21 cellular contexts compared by ENCODE assay signal in the genomic region with DNA sequence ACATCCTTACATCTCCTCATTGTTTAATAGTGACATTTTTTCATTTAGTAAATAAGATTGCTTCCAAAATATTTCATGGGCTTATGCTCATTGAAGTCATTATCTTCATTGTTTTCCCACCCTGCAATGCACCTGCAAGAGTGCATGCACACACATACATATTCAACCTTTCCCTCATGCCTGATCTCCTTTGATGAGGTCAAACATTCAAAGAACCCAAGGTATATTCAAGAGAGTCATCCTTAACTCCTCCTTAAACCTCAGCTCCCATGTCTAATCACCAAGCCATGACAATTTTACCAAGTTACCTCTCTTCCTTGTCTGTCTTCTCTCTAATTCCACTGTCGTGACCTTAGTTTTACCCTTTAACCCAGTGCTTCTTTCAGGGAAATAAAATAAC. TPM values are rescaled to one million over a fixed set of nuclear protein-coding genes. Genes with fewer than 3 reads are reported as not detected.
DNase-seq lines count a peak whose midpoint lies in the region; ATAC-seq, FAIRE-seq and TF ChIP-seq lines count a peak whose summit lies in the region.
"Had no signal": no experiment of that assay in that cellular context is flagged by ENCODE, and none has a peak within 500 bp of the region (broad histone marks: within the 10 kb centered on the region; RNA-seq: fewer than 3 reads in every experiment).

No MANE protein-coding gene starts in this region.

- peak overlapping the region; percentile 99 for H3K27ac Mint-ChIP-seq in activated naive CD4-positive, alpha-beta T cell treated with anti-CD3 and anti-CD28 coated beads for 36 hours
- H3K27ac Mint-ChIP-seq in central memory CD8-positive, alpha-beta T cell (ENCODE audit: low read depth) = peak overlapping the region; percentile 90
- H3K27ac Mint-ChIP-seq in stimulated activated naive CD8-positive, alpha-beta T cell treated with anti-CD3 and anti-CD28 coated beads, Interleukin-15, Interleukin-2, amounts not matched to agents 100 ng/mL and 50 ng/mL, for 24 hours = peak overlapping the region; percentile 96
- H3K27ac Mint-ChIP-seq: mesothelial cell of epicardium; T-helper 2 cell treated with Interferon-gamma antibody and Interleukin-4, amounts not matched to agents 5 μg/mL and 100 μg/mL, for 36 hours had no signal

- no peaks in the 10 kb centered on the region for H3K27me3 Mint-ChIP-seq in activated naive CD4-positive, alpha-beta T cell treated with anti-CD3 and anti-CD28 coated beads for 36 hours (ENCODE audit: low read depth)
- H3K27me3 Mint-ChIP-seq in central memory CD8-positive, alpha-beta T cell = no peaks in the 10 kb centered on the region
- no peaks in the 10 kb centered on the region for H3K27me3 Mint-ChIP-seq in stimulated activated naive CD8-positive, alpha-beta T cell treated with anti-CD3 and anti-CD28 coated beads, Interleukin-15, Interleukin-2, amounts not matched to agents 100 ng/mL and 50 ng/mL, for 24 hours

- intact Hi-C loops in activated naive CD4-positive, alpha-beta T cell treated with anti-CD3 and anti-CD28 coated beads for 36 hours (cut with micrococcal nuclease) = no loop called here
- intact Hi-C loops in ovary (cut with DNase I) = loop anchor here (5.0 to 10.0 kb wide), 3 partner anchors 54 to 59 kb away; partner anchors contain the start of gene HIVEP2 (in 3 of the 4)

- no peak for DNase-seq in activated naive CD4-positive, alpha-beta T cell treated with anti-CD3 and anti-CD28 coated beads for 36 hours
- no peak for DNase-seq in activated naive CD4-positive, alpha-beta T cell (lab: John Stamatoyannopoulos, UW)
- no peak for DNase-seq in central memory CD8-positive, alpha-beta T cell (ENCODE audit: low spot score in 2 of 2)
- DNase-seq in foreskin keratinocyte = no peak
- DNase-seq in ovary = no peak
- DNase-seq in RCC 7860 (ENCODE audit: low spot score) = no peak
- DNase-seq: activated gamma-delta T cell, DMS79 treated with DMSO at 0.1 percent for 48 hours, erythroblast, foreskin fibroblast, left ventricle myocardium inferior, NCI-H69 had no signal

- H3K27ac ChIP-seq in KOPT-K1 (ENCODE audit: low read depth, low read length, poor library complexity, severe bottlenecking) (peak overlapping the region; percentile 67), foreskin keratinocyte (no peak overlapping the region), ovary (no peak overlapping the region)
- H3K27ac ChIP-seq: left ventricle myocardium inferior, suprapubic skin, vagina had no signal

- H3K4me1 ChIP-seq in foreskin keratinocyte (peaks cover 33% of the 10 kb centered on the region), ovary (ENCODE audit: insufficient read depth) (peaks cover 2% of the 10 kb centered on the region)

- H3K4me1 Mint-ChIP-seq in activated naive CD4-positive, alpha-beta T cell treated with anti-CD3 and anti-CD28 coated beads for 36 hours (ENCODE audit: low read depth) = peaks cover 81% of the 10 kb centered on the region
- H3K4me1 Mint-ChIP-seq in central memory CD8-positive, alpha-beta T cell = peaks cover 65% of the 10 kb centered on the region
- peaks cover 93% of the 10 kb centered on the region for H3K4me1 Mint-ChIP-seq in stimulated activated naive CD8-positive, alpha-beta T cell treated with anti-CD3 and anti-CD28 coated beads, Interleukin-15, Interleukin-2, amounts not matched to agents 100 ng/mL and 50 ng/mL, for 24 hours (ENCODE audit: low read depth)

- H3K36me3 ChIP-seq in KOPT-K1 (ENCODE audit: insufficient read depth, low read length) (no peaks in the 10 kb centered on the region), ovary (no peaks in the 10 kb centered on the region)
- H3K36me3 ChIP-seq: left ventricle myocardium inferior, suprapubic skin, vagina had no signal

- no peak for TF ChIP-seq EP300 in ovary (IDR thresholded peaks at IDR 0.05)

- no peaks in the 10 kb centered on the region for H3K9me3 ChIP-seq in KOPT-K1 (ENCODE audit: insufficient read depth, low read length, poor library complexity, severe bottlenecking)
- no peaks in the 10 kb centered on the region for H3K9me3 ChIP-seq in ovary
- H3K9me3 ChIP-seq: left ventricle myocardium inferior, suprapubic skin, vagina had no signal

- 91 to 98% (median 92%) methylated on average over 1 of the region's 1 CpG for WGBS in ovary, 3 donors

- no peak for ATAC-seq in central memory CD8-positive, alpha-beta T cell (replicated peaks; ENCODE audit: extremely low read depth, poor library complexity, severe bottlenecking)
- ATAC-seq in foreskin keratinocyte = no peak
- ATAC-seq: GM12878, K562 had no signal

- no peak overlapping the region for H3K4me3 ChIP-seq in ovary
- H3K4me3 ChIP-seq: GM12878, K562, left ventricle myocardium inferior, suprapubic skin, vagina had no signal

- H3K9me3 Mint-ChIP-seq in activated naive CD4-positive, alpha-beta T cell treated with anti-CD3 and anti-CD28 coated beads for 36 hours = no peaks in the 10 kb centered on the region
- H3K9me3 Mint-ChIP-seq in central memory CD8-positive, alpha-beta T cell = no peaks in the 10 kb centered on the region
- H3K9me3 Mint-ChIP-seq in stimulated activated naive CD8-positive, alpha-beta T cell treated with anti-CD3 and anti-CD28 coated beads, Interleukin-15, Interleukin-2, amounts not matched to agents 100 ng/mL and 50 ng/mL, for 24 hours = no peaks in the 10 kb centered on the region
- H3K9me3 Mint-ChIP-seq: mesothelial cell of epicardium, neural crest cell had no signal

- H3K4me3 Mint-ChIP-seq in activated naive CD4-positive, alpha-beta T cell treated with anti-CD3 and anti-CD28 coated beads for 36 hours = no peak overlapping the region
- H3K4me3 Mint-ChIP-seq in central memory CD8-positive, alpha-beta T cell = no peak overlapping the region
- H3K4me3 Mint-ChIP-seq in stimulated activated naive CD8-positive, alpha-beta T cell treated with anti-CD3 and anti-CD28 coated beads, Interleukin-15, Interleukin-2, amounts not matched to agents 100 ng/mL and 50 ng/mL, for 24 hours = peak overlapping the region; percentile 8
- H3K4me3 Mint-ChIP-seq: mesothelial cell of epicardium; neural crest cell; T-helper 2 cell treated with Interferon-gamma antibody and Interleukin-4, amounts not matched to agents 5 μg/mL and 100 μg/mL, for 36 hours had no signal

- CTCF ChIA-PET in activated naive CD4-positive, alpha-beta T cell treated with anti-CD3 and anti-CD28 coated beads for 36 hours (lab: Charles Lee) = no interaction called here

- H3K27me3 ChIP-seq in foreskin keratinocyte (no peaks in the 10 kb centered on the region), ovary (no peaks in the 10 kb centered on the region)
- H3K27me3 ChIP-seq: suprapubic skin, vagina had no signal

- H3K36me3 Mint-ChIP-seq in activated naive CD4-positive, alpha-beta T cell treated with anti-CD3 and anti-CD28 coated beads for 36 hours (ENCODE audit: low read depth) = peaks cover 13% of the 10 kb centered on the region
- H3K36me3 Mint-ChIP-seq in central memory CD8-positive, alpha-beta T cell (ENCODE audit: insufficient read depth) = peaks cover 5% of the 10 kb centered on the region
- H3K36me3 Mint-ChIP-seq in stimulated activated naive CD8-positive, alpha-beta T cell treated with anti-CD3 and anti-CD28 coated beads, Interleukin-15, Interleukin-2, amounts not matched to agents 100 ng/mL and 50 ng/mL, for 24 hours (ENCODE audit: low read depth) = peaks cover 35% of the 10 kb centered on the region
- H3K36me3 Mint-ChIP-seq: mesothelial cell of epicardium had no signal

- no peak for FAIRE-seq in RCC 7860 (lab: Jason Lieb, UNC)
- FAIRE-seq: GM12878, K562 had no signal

- no peak for TF ChIP-seq CTCF in foreskin keratinocyte (conservative IDR thresholded peaks at IDR 0.05)
- TF ChIP-seq CTCF in ovary (IDR thresholded peaks at IDR 0.05) = no peak

- TF ChIP-seq POLR2A in ovary (IDR thresholded peaks at IDR 0.05) = no peak

RNA-seq across cellular contexts. Expression of gene HIVEP2, which starts 56.5 kb away (rescaled TPM):
- 10 to 100 TPM; 22.0 to 24.1 TPM for total RNA-seq in activated naive CD4-positive, alpha-beta T cell treated with anti-CD3 and anti-CD28 coated beads for 36 hours
- total RNA-seq in foreskin keratinocyte (19.5 and 19.8 TPM in 2 replicates), ovary (10 to 100 TPM; 21.1 to 58.9 (median 32.9) TPM)
- polyA plus RNA-seq in foreskin keratinocyte (2.1 and 2.5 TPM in 2 replicates), ovary (10 to 100 TPM in 1 of 2 donors, 1 to 10 TPM in 1; 8.4 to 16.9 TPM)
